ENCODE assay signal across 8 cellular contexts in genomic region chr4:56575820-56576429, GRCh38.
DNase-seq lines count a peak whose midpoint lies in the region; ATAC-seq and TF ChIP-seq lines count a peak whose summit lies in the region.

No MANE protein-coding gene starts in this region.

- peak; percentile 70 to 78 for TF ChIP-seq RAD21 in liver (IDR thresholded peaks at IDR 0.05)

- H3K4me2 ChIP-seq in Karpas-422 (ENCODE audit: low read depth, low read length, poor library complexity, severe bottlenecking) = no peak overlapping the region

- ATAC-seq in HG03280 (IDR thresholded peaks at IDR 0.05; ENCODE audit: unreplicated experiment) = no peak
- no peak for ATAC-seq in GM21529 (IDR thresholded peaks at IDR 0.05; ENCODE audit: unreplicated experiment)
- ATAC-seq in GM21786 (IDR thresholded peaks at IDR 0.05; ENCODE audit: unreplicated experiment) = no peak

- in situ Hi-C loops in astrocyte of the spinal cord (cut with HindIII; ENCODE audit: low sequenced_read_pairs) = no loop called here

- DNase-seq in DMS 273 treated with DMSO at 0.1 percent for 48 hours (lab: John Stamatoyannopoulos, UW) (peak; percentile 2), Karpas-422 (peak; percentile 50), astrocyte of the spinal cord (ENCODE audit: low read depth, low spot score) (peak; percentile 69), cerebellar nuclear complex (lab: John Stamatoyannopoulos, UW) (no peak)

- H3K4me3 ChIP-seq in Karpas-422 (ENCODE audit: low read length) (no peak overlapping the region), astrocyte of the spinal cord (ENCODE audit: low read depth, low read length) (no peak overlapping the region), liver (ENCODE audit: low read depth in 1 of 3, low read length in 3 of 3) (no peak overlapping the region)

- no peaks in the 10 kb centered on the region for H4K20me1 ChIP-seq in Karpas-422 (ENCODE audit: insufficient read depth, low read depth, low read length)

- 35% methylated on average over 1 of the region's 1 CpG for WGBS in liver

- TF ChIP-seq CTCF in astrocyte of the spinal cord (IDR thresholded peaks at IDR 0.05; ENCODE audit: low read depth, low read length) (peak; percentile 60), liver (IDR thresholded peaks at IDR 0.05; ENCODE audit: low read depth, low read length, missing input control) (peak; percentile 35)

- H3K9me3 ChIP-seq in Karpas-422 (ENCODE audit: low read length) (no peaks in the 10 kb centered on the region), liver (ENCODE audit: control insufficient read depth in 4 of 4, low read length in 3 of 4) (peaks cover 0 to 2% (median 0%) of the 10 kb centered on the region in 4 donors)

- H3K4me1 ChIP-seq in Karpas-422 (ENCODE audit: low read length) (no peaks in the 10 kb centered on the region), liver (ENCODE audit: control insufficient read depth in 4 of 4, insufficient read depth in 4 of 4, low read length in 3 of 4) (no peaks in the 10 kb centered on the region)

- H3K27ac ChIP-seq in Karpas-422 (ENCODE audit: low read length) = no peak overlapping the region
- no peak overlapping the region for H3K27ac ChIP-seq in liver (ENCODE audit: low read depth in 1 of 2, low read length in 2 of 2)

- no peaks in the 10 kb centered on the region for H3K79me2 ChIP-seq in Karpas-422 (ENCODE audit: low read length)

- H3K27me3 ChIP-seq in Karpas-422 (ENCODE audit: low read length) = no peaks in the 10 kb centered on the region
- H3K27me3 ChIP-seq in liver (ENCODE audit: control insufficient read depth in 4 of 4, insufficient read depth in 4 of 4, low read length in 3 of 4) = peaks cover 0 to 3% (median 0%) of the 10 kb centered on the region in 4 donors

- no peak overlapping the region for H3K9ac ChIP-seq in Karpas-422 (ENCODE audit: low read length)
- no peak overlapping the region for H3K9ac ChIP-seq in liver (ENCODE audit: low read depth in 1 of 2, low read length in 2 of 2)

- H2AFZ ChIP-seq in Karpas-422 (ENCODE audit: low read length) = no peak overlapping the region

- no peaks in the 10 kb centered on the region for H3K9me2 ChIP-seq in Karpas-422 (replicated peaks; ENCODE audit: insufficient read depth, low read length)

- no peaks in the 10 kb centered on the region for H3K36me3 ChIP-seq in Karpas-422 (ENCODE audit: insufficient read depth, low read length)
- H3K36me3 ChIP-seq in liver (ENCODE audit: control insufficient read depth in 4 of 4, insufficient read depth in 3 of 4, low read depth in 1 of 4, low read length in 3 of 4) = no peaks in the 10 kb centered on the region

TF ChIP-seq in liver, 16 proteins besides CTCF, POLR2A, EP300 and RAD21:
- no peak for TF ChIP-seq FOXA1 (IDR thresholded peaks at IDR 0.05)
- no peak for TF ChIP-seq RXRA (IDR thresholded peaks at IDR 0.05)
- TF ChIP-seq ZBTB33 (IDR thresholded peaks at IDR 0.05) = no peak
- TF ChIP-seq ATF3 (IDR thresholded peaks at IDR 0.05) = no peak
- TF ChIP-seq HNF4A (conservative IDR thresholded peaks at IDR 0.05) = no peak
- TF ChIP-seq HNF4G (IDR thresholded peaks at IDR 0.05) = no peak
- TF ChIP-seq GABPA (IDR thresholded peaks at IDR 0.05 in 1 of 2, conservative IDR thresholded peaks at IDR 0.05 in 1 of 2) = no peak
- TF ChIP-seq JUND (IDR thresholded peaks at IDR 0.05) = no peak
- TF ChIP-seq SP1 (IDR thresholded peaks at IDR 0.05) = no peak
- no peak for TF ChIP-seq TAF1 (conservative IDR thresholded peaks at IDR 0.05)
- no peak for TF ChIP-seq NR2F2 (IDR thresholded peaks at IDR 0.05)
- TF ChIP-seq FOXA2 (IDR thresholded peaks at IDR 0.05) = no peak
- TF ChIP-seq YY1 (IDR thresholded peaks at IDR 0.05) = no peak
- no peak for TF ChIP-seq MAX (IDR thresholded peaks at IDR 0.05)
TF ChIP-seq in liver: peak in this region for 0.

Comparison
In these comparisons a context has a peak if more than half of its experiments do, and no peak if none do; other contexts are left out.
1. DNase-seq: peak in DMS 273 treated with DMSO at 0.1 percent for 48 hours (single experiment), Karpas-422 (single experiment) and astrocyte of the spinal cord (single experiment); none in cerebellar nuclear complex (0 of 2).